23 cellular contexts compared by ENCODE assay signal in genomic region chr15:25068696-25069095, GRCh38.
DNase-seq lines count a peak whose midpoint lies in the region; FAIRE-seq and TF ChIP-seq lines count a peak whose summit lies in the region.
"Had no signal": no experiment of that assay in that cellular context is flagged by ENCODE, and none has a peak within 500 bp of the region (broad histone marks: within the 10 kb centered on the region; RNA-seq: fewer than 3 reads in every experiment).

No MANE protein-coding gene starts in this region.

- DNase-seq in CD14-positive monocyte (ENCODE audit: low spot score): peak; percentile 37
- DNase-seq in NCI-H1092 treated with DMSO at 0.1 percent for 48 hours (lab: John Stamatoyannopoulos, UW): no peak
- no peak for DNase-seq in hepatic stellate cell (ENCODE audit: low spot score)
- no peak for DNase-seq in H54 (ENCODE audit: insufficient read length, low spot score)
- no peak for DNase-seq in NOMO-1 treated with dmso at 0.1 percent for 144 hours (lab: John Stamatoyannopoulos, UW; ENCODE audit: unreplicated experiment)
- DNase-seq: Calu3; CD4-positive, alpha-beta memory T cell; DMS153; GOT3; Kasumi-1; NCI-H1417; NCI-H187; NCI-H446; NCI-H526; SHP77 treated with DMSO at 0.1 percent for 48 hours had no signal

- intact Hi-C loops in CD14-positive monocyte (cut with micrococcal nuclease): no loop called here

- peaks cover 100% of the 10 kb centered on the region in 2 donors for H3K9me3 ChIP-seq in duodenal mucosa (ENCODE audit: control insufficient read depth in 1 of 2, low read length in 2 of 2)
- H3K9me3 ChIP-seq in mucosa of stomach (ENCODE audit: control insufficient read depth, low read length): peaks cover 70% of the 10 kb centered on the region
- peaks cover 96 to 98% (median 97%) of the 10 kb centered on the region in 3 donors for H3K9me3 ChIP-seq in skeletal muscle tissue (ENCODE audit: control insufficient read depth in 3 of 3, low read length in 3 of 3)

- H3K4me3 Mint-ChIP-seq in CD14-positive monocyte: no peak overlapping the region
- H3K4me3 Mint-ChIP-seq: B cell had no signal

- no peak overlapping the region for H3K27ac Mint-ChIP-seq in CD14-positive monocyte
- H3K27ac Mint-ChIP-seq: B cell had no signal

- H3K36me3 ChIP-seq in duodenal mucosa (ENCODE audit: control insufficient read depth in 1 of 2, insufficient read depth in 2 of 2, low read length in 2 of 2) (peaks cover 87 to 100% of the 10 kb centered on the region in 2 donors), mucosa of stomach (ENCODE audit: control insufficient read depth, insufficient read depth, low read length) (peaks cover 10% of the 10 kb centered on the region), skeletal muscle tissue (ENCODE audit: control insufficient read depth in 3 of 3, insufficient read depth in 3 of 3, low read length in 3 of 3) (peaks cover 99 to 100% (median 99%) of the 10 kb centered on the region in 3 donors)

- H3K4me3 ChIP-seq in duodenal mucosa (ENCODE audit: low read depth in 1 of 2, low read length in 2 of 2) (peak overlapping the region; percentile 41 to 44), mucosa of stomach (ENCODE audit: low read length) (peak overlapping the region; percentile 2), skeletal muscle tissue (ENCODE audit: low read length in 3 of 3) (peak overlapping the region; percentile 11 to 54 (median 54))
- H3K4me3 ChIP-seq: A549, SK-N-MC had no signal

- H3K4me1 Mint-ChIP-seq in CD14-positive monocyte: no peaks in the 10 kb centered on the region
- H3K4me1 Mint-ChIP-seq: B cell had no signal

- H3K27me3 ChIP-seq in duodenal mucosa (ENCODE audit: control insufficient read depth in 1 of 2, insufficient read depth in 2 of 2, low read length in 2 of 2) (no peaks in the 10 kb centered on the region), mucosa of stomach (ENCODE audit: control insufficient read depth, insufficient read depth, low read length) (no peaks in the 10 kb centered on the region), skeletal muscle tissue (ENCODE audit: control insufficient read depth in 3 of 3, insufficient read depth in 3 of 3, low read length in 3 of 3) (no peaks in the 10 kb centered on the region)

- H3K4me1 ChIP-seq in duodenal mucosa (ENCODE audit: control insufficient read depth in 1 of 2, insufficient read depth in 2 of 2, low read length in 2 of 2) (no peaks in the 10 kb centered on the region), mucosa of stomach (ENCODE audit: control insufficient read depth, insufficient read depth, low read length) (no peaks in the 10 kb centered on the region), skeletal muscle tissue (ENCODE audit: control insufficient read depth in 3 of 3, insufficient read depth in 3 of 3, low read length in 3 of 3) (no peaks in the 10 kb centered on the region)
- H3K4me1 ChIP-seq: A549 had no signal

- H3K9ac ChIP-seq in duodenal mucosa (ENCODE audit: low read depth in 1 of 2, low read length in 2 of 2): no peak overlapping the region
- no peak overlapping the region for H3K9ac ChIP-seq in mucosa of stomach (ENCODE audit: low read length)
- no peak overlapping the region for H3K9ac ChIP-seq in skeletal muscle tissue (ENCODE audit: low read depth in 1 of 3, low read length in 3 of 3)

- H3K27ac ChIP-seq in duodenal mucosa (ENCODE audit: low read depth, low read length) (no peak overlapping the region), skeletal muscle tissue (ENCODE audit: low read depth, low read length) (no peak overlapping the region)
- H3K27ac ChIP-seq: A549, RWPE1, SK-N-MC had no signal

- TF ChIP-seq POLR2A in H54 (IDR thresholded peaks at IDR 0.05; ENCODE audit: low read depth, low read length): no peak

- FAIRE-seq in H54 (lab: Jason Lieb, UNC): no peak
- FAIRE-seq: A549, GM12891 had no signal

- peaks cover 0 to 2% (median 0%) of the 10 kb centered on the region in 3 donors for H3K27me3 Mint-ChIP-seq in CD14-positive monocyte (ENCODE audit: low read depth in 3 of 3)
- H3K27me3 Mint-ChIP-seq: B cell; CD4-positive, alpha-beta memory T cell had no signal

- no peak for TF ChIP-seq CTCF in CD14-positive monocyte (IDR thresholded peaks at IDR 0.05)

- H3K9me3 Mint-ChIP-seq in CD14-positive monocyte: peaks cover 85 to 100% (median 99%) of the 10 kb centered on the region in 7 donors

- peaks cover 11 to 42% of the 10 kb centered on the region in 2 donors for H3K36me3 Mint-ChIP-seq in CD14-positive monocyte

Comparison
In these comparisons a context has a peak if more than half of its experiments do, and no peak if none do; other contexts are left out.
1. H3K4me3 ChIP-seq: peak in every context shown above with its lines; median percentile 54 in skeletal muscle tissue; 42 in duodenal mucosa; 2 in mucosa of stomach.